Comparison of ENCODE assay signal across 9 cellular contexts in the genomic region with DNA sequence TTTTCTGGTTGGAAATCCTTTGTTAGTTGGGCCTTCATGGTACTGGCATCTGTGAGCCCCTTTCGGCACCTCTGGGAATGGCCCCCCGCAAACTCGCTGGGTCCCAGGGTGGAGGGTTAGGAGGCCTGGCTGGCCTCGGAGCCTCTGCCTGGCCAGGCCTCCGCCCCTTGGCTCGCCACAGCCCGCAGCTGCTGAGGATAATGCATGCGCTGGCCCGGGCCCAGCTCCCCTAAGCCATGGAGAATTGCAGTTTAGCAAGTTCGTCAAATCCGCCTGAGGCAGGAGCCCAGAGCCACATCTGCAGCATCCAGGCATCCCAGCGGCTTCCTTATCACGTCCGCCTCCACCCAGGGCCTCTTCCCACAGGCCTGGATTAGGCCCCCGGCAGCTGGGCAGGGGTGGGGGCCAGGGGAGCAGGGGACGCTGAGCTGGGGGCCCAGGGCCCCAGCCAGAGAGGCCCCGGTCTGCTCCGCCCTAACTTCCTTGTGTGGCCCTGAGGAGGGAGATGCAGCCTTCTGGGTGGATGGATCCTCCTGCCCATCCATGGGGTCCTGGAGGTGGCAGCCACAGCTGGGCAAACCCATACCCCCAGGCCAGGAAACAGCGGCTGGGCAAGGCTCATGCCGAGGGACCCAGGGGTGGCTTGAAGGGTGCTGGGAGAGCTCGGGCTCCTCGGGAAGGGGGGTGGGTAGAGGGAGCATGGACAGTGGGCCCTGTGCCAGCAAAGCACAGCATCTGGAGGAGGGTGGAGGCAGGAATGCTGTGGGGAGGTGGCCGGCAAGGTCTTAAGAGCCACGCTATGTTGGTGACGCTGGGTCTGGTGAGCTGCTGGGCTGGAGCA. TPM values are rescaled to one million over a fixed set of nuclear protein-coding genes. Genes with fewer than 3 reads are reported as not detected.
DNase-seq lines count a peak whose midpoint lies in the region; ATAC-seq and TF ChIP-seq lines count a peak whose summit lies in the region.
"Had no signal": no experiment of that assay in that cellular context is flagged by ENCODE, and none has a peak within 500 bp of the region (broad histone marks: within the 10 kb centered on the region; RNA-seq: fewer than 3 reads in every experiment).

No MANE protein-coding gene starts in this region.

- H3K4me1 ChIP-seq in mucosa of descending colon (ENCODE audit: low read depth), result peaks cover 25% of the 10 kb centered on the region

- CTCF ChIA-PET in BJ (lab: Yijun Ruan, JAX), result interaction anchor here (0.6 to 3.3 kb wide), 7 partner anchors 8 to 261 kb away, joined by 3 to 33 read pairs (median 3); no protein-coding TSS in a partner anchor

- H3K27me3 ChIP-seq in BJ (ENCODE audit: control insufficient read depth, insufficient read depth, low read length), result peaks cover 7% of the 10 kb centered on the region

- no peak for TF ChIP-seq POLR2A in GM18505 (IDR thresholded peaks at IDR 0.05; ENCODE audit: borderline replicate concordance, extremely low read depth, insufficient read depth, insufficient read length)

- DNase-seq in BJ (ENCODE audit: low read depth), result peak; percentile 53
- peak; percentile 86 for DNase-seq in NCI-H1694 treated with DMSO at 0.1 percent for 48 hours (lab: John Stamatoyannopoulos, UW)
- peak; percentile 70 for DNase-seq in epidermal melanocyte (ENCODE audit: insufficient read length, low spot score)
- DNase-seq in mucosa of descending colon, result peak; percentile 69 to 75 (median 73)
- no peak for DNase-seq in NCI-H187 (lab: John Stamatoyannopoulos, UW)
- no peak for DNase-seq in SW 1271 (lab: John Stamatoyannopoulos, UW)
- DNase-seq: NCI-H1930 had no signal

- POLR2A ChIA-PET in BJ (lab: Charles Lee), result interaction anchor here (1.0 kb wide), 1 partner anchor 148 kb away, joined by 13 read pairs; no protein-coding TSS in a partner anchor

- intact Hi-C loops in mucosa of descending colon (cut with DNase I, micrococcal nuclease), result no loop called here

- H3K4me3 ChIP-seq in BJ (ENCODE audit: low read depth, low read length) (no peak overlapping the region), mucosa of descending colon (no peak overlapping the region)

- ATAC-seq in mucosa of descending colon, result peak; percentile 49
- ATAC-seq in GM18858 (IDR thresholded peaks at IDR 0.05; ENCODE audit: unreplicated experiment), result no peak
- ATAC-seq in GM18505 (IDR thresholded peaks at IDR 0.05; ENCODE audit: unreplicated experiment), result no peak

- H3K36me3 ChIP-seq in BJ (ENCODE audit: control insufficient read depth, insufficient read depth, low read length) (no peaks in the 10 kb centered on the region), mucosa of descending colon (ENCODE audit: low read depth) (no peaks in the 10 kb centered on the region)

- H3K9me3 ChIP-seq in mucosa of descending colon, result no peaks in the 10 kb centered on the region

- TF ChIP-seq CTCF in BJ (IDR thresholded peaks at IDR 0.05; ENCODE audit: insufficient read depth, low read depth, low read length) (no peak), mucosa of descending colon (IDR thresholded peaks at IDR 0.05) (no peak)

RNA-seq across cellular contexts. Expression of gene DLK1, which starts 48.5 kb away (rescaled TPM):
- not detected in 2 replicates for polyA plus RNA-seq in BJ (2011; rRNA removed)
- 0.15 TPM in 1 of 2 replicates, not detected in the other for polyA minus RNA-seq in BJ (2011; rRNA and poly(A)+ RNA removed)
- 1 to 10 TPM in 1 of 3 donors, not detected in 2; 1.9 TPM for total RNA-seq in mucosa of descending colon

Comparison
In these comparisons a context has a peak if more than half of its experiments do, and no peak if none do; other contexts are left out.
1. DNase-seq: peak in BJ (single experiment), NCI-H1694 treated with DMSO at 0.1 percent for 48 hours (single experiment), epidermal melanocyte (single experiment) and mucosa of descending colon (3 of 3); none in NCI-H187 (0 of 2) and SW 1271 (0 of 2).